23 cellular contexts compared by ENCODE assay signal in genomic region chr22:23548501-23549197, GRCh38. TPM values are rescaled to one million over a fixed set of nuclear protein-coding genes. Genes with fewer than 3 reads are reported as not detected.
DNase-seq lines count a peak whose midpoint lies in the region; ATAC-seq and TF ChIP-seq lines count a peak whose summit lies in the region.
"Had no signal": no experiment of that assay in that cellular context is flagged by ENCODE, and none has a peak within 500 bp of the region (broad histone marks: within the 10 kb centered on the region; RNA-seq: fewer than 3 reads in every experiment).

No MANE protein-coding gene starts in this region.

- H3K27me3 Mint-ChIP-seq in activated naive CD4-positive, alpha-beta T cell treated with anti-CD3 and anti-CD28 coated beads, Interleukin-2, amount 10 ng/mL, durations not matched to agents 7 days and 5 days = no peaks in the 10 kb centered on the region
- no peaks in the 10 kb centered on the region for H3K27me3 Mint-ChIP-seq in activated naive CD4-positive, alpha-beta T cell treated with anti-CD3 and anti-CD28 coated beads for 36 hours (ENCODE audit: low read depth)
- H3K27me3 Mint-ChIP-seq in natural killer cell (ENCODE audit: low read depth in 2 of 2) = no peaks in the 10 kb centered on the region
- H3K27me3 Mint-ChIP-seq: CD4-positive, alpha-beta memory T cell had no signal

- intact Hi-C loops in activated naive CD4-positive, alpha-beta T cell treated with anti-CD3 and anti-CD28 coated beads for 36 hours (cut with micrococcal nuclease) = no loop called here
- intact Hi-C loops in natural killer cell (cut with micrococcal nuclease) = no loop called here
- intact Hi-C loops in upper lobe of right lung (cut with DNase I) = no loop called here

- H3K27ac Mint-ChIP-seq in activated naive CD4-positive, alpha-beta T cell treated with anti-CD3 and anti-CD28 coated beads, Interleukin-2, amount 10 ng/mL, durations not matched to agents 7 days and 5 days = no peak overlapping the region
- H3K27ac Mint-ChIP-seq in activated naive CD4-positive, alpha-beta T cell treated with anti-CD3 and anti-CD28 coated beads for 36 hours = no peak overlapping the region
- no peak overlapping the region for H3K27ac Mint-ChIP-seq in natural killer cell
- H3K27ac Mint-ChIP-seq: CD4-positive, alpha-beta memory T cell had no signal

- peak overlapping the region; percentile 42 for H3K27ac ChIP-seq in VCaP
- H3K27ac ChIP-seq in upper lobe of right lung = no peak overlapping the region
- H3K27ac ChIP-seq in WERI-Rb-1 = no peak overlapping the region
- H3K27ac ChIP-seq: BLaER1 had no signal

- peaks cover 2% of the 10 kb centered on the region for H3K9me3 Mint-ChIP-seq in activated naive CD4-positive, alpha-beta T cell treated with anti-CD3 and anti-CD28 coated beads, Interleukin-2, amount 10 ng/mL, durations not matched to agents 7 days and 5 days
- peaks cover 11% of the 10 kb centered on the region for H3K9me3 Mint-ChIP-seq in activated naive CD4-positive, alpha-beta T cell treated with anti-CD3 and anti-CD28 coated beads for 36 hours
- peaks cover 0 to 4% of the 10 kb centered on the region in 2 donors for H3K9me3 Mint-ChIP-seq in natural killer cell

- H3K36me3 ChIP-seq in upper lobe of right lung = no peaks in the 10 kb centered on the region
- H3K36me3 ChIP-seq in WERI-Rb-1 = no peaks in the 10 kb centered on the region

- CTCF ChIA-PET in activated naive CD4-positive, alpha-beta T cell treated with anti-CD3 and anti-CD28 coated beads, Interleukin-2, amount 10 ng/mL, durations not matched to agents 7 days and 5 days (lab: Charles Lee) = no interaction called here
- CTCF ChIA-PET in activated naive CD4-positive, alpha-beta T cell treated with anti-CD3 and anti-CD28 coated beads for 36 hours (lab: Charles Lee) = no interaction called here

- peak; percentile 3 for DNase-seq in activated naive CD4-positive, alpha-beta T cell treated with anti-CD3 and anti-CD28 coated beads, Interleukin-2, amount 10 ng/mL, durations not matched to agents 7 days and 5 days
- no peak for DNase-seq in activated naive CD4-positive, alpha-beta T cell treated with anti-CD3 and anti-CD28 coated beads for 36 hours
- DNase-seq in natural killer cell (peak; percentile 7), upper lobe of right lung (peak; percentile 54), NOMO-1 (lab: John Stamatoyannopoulos, UW; ENCODE audit: unreplicated experiment in 2 of 2) (no peak), WERI-Rb-1 (no peak)
- no peak for DNase-seq in effector CD4-positive, alpha-beta T cell
- DNase-seq: CD4-positive, alpha-beta memory T cell; GOT3; KBM-7; NCI-H1105 treated with DMSO at 0.1 percent for 48 hours; NCI-H1694; NCI-H2081 treated with DMSO at 0.1 percent for 48 hours; NCI-H510A; NCI-H748 treated with DMSO at 0.1 percent for 48 hours; NK-92 treated with Interleukin-12 subunit alpha and Interleukin-12 subunit beta, amount 100 ng/mL, for 24 hours; SHP77 treated with DMSO at 0.1 percent for 48 hours had no signal

- H3K27me3 ChIP-seq in upper lobe of right lung = no peaks in the 10 kb centered on the region
- H3K27me3 ChIP-seq in WERI-Rb-1 (ENCODE audit: insufficient read depth, low read depth, severe bottlenecking) = no peaks in the 10 kb centered on the region

- no peak overlapping the region for H3K4me3 ChIP-seq in upper lobe of right lung
- H3K4me3 ChIP-seq in WERI-Rb-1 (ENCODE audit: low read depth, low read length) = no peak overlapping the region
- H3K4me3 ChIP-seq: A549, BLaER1 had no signal

- ATAC-seq in natural killer cell = no peak
- ATAC-seq in upper lobe of right lung = no peak
- ATAC-seq: HepG2 had no signal

- TF ChIP-seq CTCF in VCaP (conservative IDR thresholded peaks at IDR 0.05) (no peak), natural killer cell (IDR thresholded peaks at IDR 0.05) (no peak), upper lobe of right lung (IDR thresholded peaks at IDR 0.05) (no peak), WERI-Rb-1 (IDR thresholded peaks at IDR 0.05; ENCODE audit: low read depth, low read length) (no peak)

- H3K4me1 Mint-ChIP-seq in activated naive CD4-positive, alpha-beta T cell treated with anti-CD3 and anti-CD28 coated beads, Interleukin-2, amount 10 ng/mL, durations not matched to agents 7 days and 5 days = no peaks in the 10 kb centered on the region
- no peaks in the 10 kb centered on the region for H3K4me1 Mint-ChIP-seq in activated naive CD4-positive, alpha-beta T cell treated with anti-CD3 and anti-CD28 coated beads for 36 hours (ENCODE audit: low read depth)
- no peaks in the 10 kb centered on the region for H3K4me1 Mint-ChIP-seq in natural killer cell
- H3K4me1 Mint-ChIP-seq: CD4-positive, alpha-beta memory T cell had no signal

- no peaks in the 10 kb centered on the region for H3K4me1 ChIP-seq in upper lobe of right lung
- H3K4me1 ChIP-seq: A549 had no signal

- no peak overlapping the region for H3K4me3 Mint-ChIP-seq in activated naive CD4-positive, alpha-beta T cell treated with anti-CD3 and anti-CD28 coated beads, Interleukin-2, amount 10 ng/mL, durations not matched to agents 7 days and 5 days
- no peak overlapping the region for H3K4me3 Mint-ChIP-seq in activated naive CD4-positive, alpha-beta T cell treated with anti-CD3 and anti-CD28 coated beads for 36 hours
- H3K4me3 Mint-ChIP-seq in natural killer cell = no peak overlapping the region
- H3K4me3 Mint-ChIP-seq: CD4-positive, alpha-beta memory T cell had no signal

- H3K9me3 ChIP-seq in upper lobe of right lung = no peaks in the 10 kb centered on the region
- peaks cover 26% of the 10 kb centered on the region for H3K9me3 ChIP-seq in WERI-Rb-1 (ENCODE audit: severe bottlenecking)
- H3K9me3 ChIP-seq: A549 had no signal

- H3K36me3 Mint-ChIP-seq in activated naive CD4-positive, alpha-beta T cell treated with anti-CD3 and anti-CD28 coated beads, Interleukin-2, amount 10 ng/mL, durations not matched to agents 7 days and 5 days = no peaks in the 10 kb centered on the region
- no peaks in the 10 kb centered on the region for H3K36me3 Mint-ChIP-seq in activated naive CD4-positive, alpha-beta T cell treated with anti-CD3 and anti-CD28 coated beads for 36 hours (ENCODE audit: low read depth)
- no peaks in the 10 kb centered on the region for H3K36me3 Mint-ChIP-seq in natural killer cell
- H3K36me3 Mint-ChIP-seq: CD4-positive, alpha-beta memory T cell had no signal

RNA-seq across cellular contexts. Expression of gene IGLL1, which starts 31.4 kb away (rescaled TPM):
- not detected for total RNA-seq in activated naive CD4-positive, alpha-beta T cell treated with anti-CD3 and anti-CD28 coated beads for 36 hours
- not detected for total RNA-seq in natural killer cell
- total RNA-seq in upper lobe of right lung = not detected
- total RNA-seq: CD4-positive, alpha-beta memory T cell; HepG2; OCI-LY7; RPMI7951 had no signal

Comparison
In these comparisons a context has a peak if more than half of its experiments do, and no peak if none do; other contexts are left out.
1. DNase-seq: peak in activated naive CD4-positive, alpha-beta T cell treated with anti-CD3 and anti-CD28 coated beads, Interleukin-2, amount 10 ng/mL, durations not matched to agents 7 days and 5 days (single experiment), natural killer cell (single experiment) and upper lobe of right lung (single experiment); none in activated naive CD4-positive, alpha-beta T cell treated with anti-CD3 and anti-CD28 coated beads for 36 hours (single experiment), NOMO-1 (0 of 2), WERI-Rb-1 (single experiment) and effector CD4-positive, alpha-beta T cell (single experiment).